In the genomic region with DNA sequence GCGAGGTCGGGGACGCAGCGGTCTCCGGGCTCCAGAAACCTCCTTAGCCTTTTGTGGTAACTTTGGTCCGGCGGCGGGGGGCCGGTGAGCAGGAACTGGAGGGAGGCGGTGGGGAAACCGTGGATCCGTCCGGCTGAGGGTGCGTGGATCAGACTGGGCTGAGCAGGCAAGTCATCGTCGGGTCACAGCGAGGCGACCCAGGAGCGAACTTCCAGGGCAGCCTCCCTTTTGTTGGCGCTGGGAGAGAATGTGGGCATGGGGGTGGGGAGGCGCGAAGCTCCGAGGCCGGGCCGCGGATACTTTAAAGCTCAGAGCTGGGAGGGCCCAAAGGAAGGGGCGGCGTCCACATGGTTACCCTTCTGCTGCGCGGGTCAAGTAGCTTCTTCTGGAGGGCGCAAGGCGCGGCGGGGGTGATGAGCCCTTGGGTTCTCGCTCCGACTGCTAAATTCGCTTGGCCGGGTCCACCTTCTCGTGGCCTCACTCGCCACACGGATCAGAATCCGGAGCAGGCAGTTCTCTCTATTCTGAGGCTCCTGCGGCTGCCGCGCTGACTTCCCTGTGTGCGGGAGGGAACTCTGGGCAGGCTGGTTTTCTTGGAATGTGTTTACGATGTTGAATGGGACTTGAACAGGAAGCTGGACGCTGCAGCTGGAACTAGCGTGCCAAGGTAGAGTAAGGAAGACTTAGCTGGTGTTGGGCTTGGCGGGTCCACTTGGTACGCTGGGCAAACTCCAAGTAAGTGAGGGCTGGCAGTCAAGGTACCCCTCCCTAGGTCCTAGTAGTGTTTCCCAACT, we compare ENCODE assay signal across 8 cellular contexts. TPM values are rescaled to one million over a fixed set of nuclear protein-coding genes. Genes with fewer than 3 reads are reported as not detected.
DNase-seq lines count a peak whose midpoint lies in the region; ATAC-seq, FAIRE-seq and TF ChIP-seq lines count a peak whose summit lies in the region.

No MANE protein-coding gene starts in this region.

- DNase-seq in EL (peak; percentile 89), NCI-H2029 treated with DMSO at 0.1 percent for 48 hours (lab: John Stamatoyannopoulos, UW) (peak; percentile 69), astrocyte (ENCODE audit: low read depth) (peak; percentile 86), hepatic stellate cell (ENCODE audit: low spot score) (peak; percentile 50), retina (peak; percentile 93), NCI-H2196 treated with DMSO at 0.1 percent for 48 hours (lab: John Stamatoyannopoulos, UW; ENCODE audit: unreplicated experiment) (no peak)
- no peak for DNase-seq in activated naive CD4-positive, alpha-beta T cell treated with Interleukin-2 at 50 U/mL for 16 hours

- peak; percentile 20 for FAIRE-seq in astrocyte (lab: Jason Lieb, UNC)

- H3K9ac ChIP-seq in astrocyte (ENCODE audit: low read length): peak overlapping the region; percentile 89

- H3K27me3 ChIP-seq in astrocyte (ENCODE audit: insufficient read depth, low read length): no peaks in the 10 kb centered on the region

- no peaks in the 10 kb centered on the region for H3K36me3 ChIP-seq in astrocyte (ENCODE audit: insufficient read depth, low read length)

- peak overlapping the region; percentile 99 for H3K4me3 Mint-ChIP-seq in astrocyte (ENCODE audit: unreplicated experiment)

- peak overlapping the region; percentile 84 for H3K4me3 ChIP-seq in astrocyte (ENCODE audit: insufficient read depth, low read depth, low read length)

- H3K9me3 Mint-ChIP-seq in astrocyte (ENCODE audit: unreplicated experiment): no peaks in the 10 kb centered on the region

- H3K27me3 Mint-ChIP-seq in astrocyte (ENCODE audit: low read depth, unreplicated experiment): no peaks in the 10 kb centered on the region

- no peaks in the 10 kb centered on the region for H3K36me3 Mint-ChIP-seq in astrocyte (ENCODE audit: low read depth, unreplicated experiment)

- no peak for ATAC-seq in GM19467 (IDR thresholded peaks at IDR 0.05; ENCODE audit: unreplicated experiment)

- no peaks in the 10 kb centered on the region for H4K20me1 ChIP-seq in astrocyte (ENCODE audit: insufficient read depth, low read length)

- no peak for TF ChIP-seq CTCF in astrocyte (IDR thresholded peaks at IDR 0.05; ENCODE audit: insufficient read depth, low read depth, low read length)

- no peaks in the 10 kb centered on the region for H3K9me3 ChIP-seq in astrocyte (ENCODE audit: insufficient read depth, low read depth, low read length)

- peaks cover 43% of the 10 kb centered on the region for H3K79me2 ChIP-seq in astrocyte (ENCODE audit: insufficient read depth, low read length)

- peak overlapping the region; percentile 83 for H2AFZ ChIP-seq in astrocyte (ENCODE audit: low read depth, low read length)

- H3K4me1 ChIP-seq in astrocyte (ENCODE audit: insufficient read depth, low read length): peaks cover 23% of the 10 kb centered on the region

- peak overlapping the region; percentile 80 for H3K27ac ChIP-seq in astrocyte (ENCODE audit: low read depth, low read length)

- H3K4me2 ChIP-seq in astrocyte (ENCODE audit: low read length): peak overlapping the region; percentile 91

- peaks cover 13% of the 10 kb centered on the region for H3K4me1 Mint-ChIP-seq in astrocyte (ENCODE audit: low read depth, unreplicated experiment)

- H3K27ac Mint-ChIP-seq in astrocyte (ENCODE audit: unreplicated experiment): peak overlapping the region; percentile 91

RNA-seq across cellular contexts. Expression of gene GULP1, which starts 1.0 kb away (rescaled TPM):
- 33.4 and 39.4 TPM in 2 replicates for total RNA-seq in astrocyte

Comparison
In these comparisons a context has a peak if more than half of its experiments do, and no peak if none do; other contexts are left out.
1. DNase-seq: peak in EL (single experiment), NCI-H2029 treated with DMSO at 0.1 percent for 48 hours (single experiment), astrocyte (single experiment), hepatic stellate cell (single experiment) and retina (single experiment); none in NCI-H2196 treated with DMSO at 0.1 percent for 48 hours (single experiment) and activated naive CD4-positive, alpha-beta T cell treated with Interleukin-2 at 50 U/mL for 16 hours (single experiment).